In the genomic region with DNA sequence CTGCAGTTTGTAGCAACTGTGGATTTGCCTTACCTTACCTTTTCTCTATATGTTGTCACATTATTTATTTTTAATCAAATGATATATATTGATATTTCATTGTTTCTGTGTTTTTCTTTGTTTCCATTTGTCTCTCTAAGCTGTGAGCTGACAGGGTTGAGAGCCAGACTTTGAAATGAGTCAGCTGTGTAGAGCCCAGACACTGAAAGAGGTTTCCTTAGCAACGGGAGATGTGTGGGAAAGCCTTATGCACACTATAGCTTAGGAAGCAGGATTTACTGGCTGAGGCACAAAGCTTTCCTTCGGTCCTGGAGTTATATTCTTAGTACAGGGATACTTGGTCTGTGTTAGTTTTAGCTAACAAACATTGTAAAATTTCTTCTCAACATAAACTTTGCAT, we compare ENCODE assay signal across 14 cellular contexts.
A peak's percentile ranks its signal among the peaks of the same experiment; 100 is the strongest.
DNase-seq lines count a peak whose midpoint lies in the region; ATAC-seq and TF ChIP-seq lines count a peak whose summit lies in the region.
"Had no signal": no experiment of that assay in that cellular context is flagged by ENCODE, and none has a peak within 500 bp of the region (broad histone marks: within the 10 kb centered on the region; RNA-seq: fewer than 3 reads in every experiment).

No MANE protein-coding gene starts in this region.

- H3K27ac ChIP-seq in cardiac muscle cell (peak overlapping the region; percentile 4), thyroid gland (no peak overlapping the region)
- H3K27ac ChIP-seq: upper lobe of right lung had no signal

- DNase-seq in cardiac muscle cell (ENCODE audit: low read depth in 1 of 2, low spot score in 1 of 2) (peak in 1 of 2 donors; percentile 82), Right ventricle myocardium inferior (ENCODE audit: missing footprints) (no peak), middle frontal gyrus (ENCODE audit: extremely low spot score, low spot score) (peak; percentile 14), thyroid gland (no peak), GM13977 (ENCODE audit: low spot score) (no peak), epidermal melanocyte (ENCODE audit: insufficient read length, low spot score) (no peak)
- DNase-seq in activated CD4-positive, alpha-beta T cell treated with anti-CD3 and anti-CD28 coated beads for 36 hours: no peak
- DNase-seq: activated CD4-positive, alpha-beta memory T cell treated with anti-CD3 and anti-CD28 coated beads, Interleukin-2, amount 10 ng/mL, durations not matched to agents 7 days and 5 days; activated T-cell treated with anti-CD3 and anti-CD28 coated beads, Interleukin-2, amount 50 U/mL, for 48 hours; MV-4-11; stimulated activated naive CD4-positive, alpha-beta T cell treated with Interleukin-2 at 50 U/mL for 16 hours; upper lobe of right lung had no signal

- CTCF ChIA-PET in activated CD4-positive, alpha-beta T cell treated with anti-CD3 and anti-CD28 coated beads for 36 hours (lab: Charles Lee): no interaction called here

- H3K4me1 ChIP-seq in cardiac muscle cell (ENCODE audit: low read depth) (peaks cover 11% of the 10 kb centered on the region), thyroid gland (no peaks in the 10 kb centered on the region)
- H3K4me1 ChIP-seq: upper lobe of right lung had no signal

- intact Hi-C loops in Right ventricle myocardium inferior (cut with DNase I): no loop called here
- intact Hi-C loops in activated CD4-positive, alpha-beta T cell treated with anti-CD3 and anti-CD28 coated beads for 36 hours (cut with DNase I, micrococcal nuclease): no loop called here
- intact Hi-C loops in thyroid gland (cut with DNase I): no loop called here

- WGBS in thyroid gland, 2 donors: 2 to 8% methylated on average over 2 of the region's 2 CpGs

- peaks cover 30% of the 10 kb centered on the region for H3K4me1 Mint-ChIP-seq in brain
- no peaks in the 10 kb centered on the region for H3K4me1 Mint-ChIP-seq in activated CD4-positive, alpha-beta T cell treated with anti-CD3 and anti-CD28 coated beads for 36 hours
- H3K4me1 Mint-ChIP-seq: activated CD4-positive, alpha-beta memory T cell treated with anti-CD3 and anti-CD28 coated beads, Interleukin-2, amount 10 ng/mL, durations not matched to agents 7 days and 5 days had no signal

- H3K27me3 Mint-ChIP-seq in brain: no peaks in the 10 kb centered on the region
- H3K27me3 Mint-ChIP-seq in activated CD4-positive, alpha-beta T cell treated with anti-CD3 and anti-CD28 coated beads for 36 hours: no peaks in the 10 kb centered on the region
- H3K27me3 Mint-ChIP-seq: activated CD4-positive, alpha-beta memory T cell treated with anti-CD3 and anti-CD28 coated beads, Interleukin-2, amount 10 ng/mL, durations not matched to agents 7 days and 5 days had no signal

- peak overlapping the region; percentile 89 to 96 (median 92) for H3K27ac Mint-ChIP-seq in brain
- no peak overlapping the region for H3K27ac Mint-ChIP-seq in activated CD4-positive, alpha-beta T cell treated with anti-CD3 and anti-CD28 coated beads for 36 hours
- H3K27ac Mint-ChIP-seq: activated CD4-positive, alpha-beta memory T cell treated with anti-CD3 and anti-CD28 coated beads, Interleukin-2, amount 10 ng/mL, durations not matched to agents 7 days and 5 days had no signal

- no peak for TF ChIP-seq CTCF in cardiac muscle cell (IDR thresholded peaks at IDR 0.05; ENCODE audit: low read depth, low read length)
- TF ChIP-seq CTCF in brain (conservative IDR thresholded peaks at IDR 0.05): no peak
- no peak for TF ChIP-seq CTCF in thyroid gland (IDR thresholded peaks at IDR 0.05)
- TF ChIP-seq CTCF in GM13977 (IDR thresholded peaks at IDR 0.05; ENCODE audit: extremely low read depth, insufficient read depth, missing control alignments): no peak

- peaks cover 0 to 3% (median 0%) of the 10 kb centered on the region in 5 experiments for H3K9me3 Mint-ChIP-seq in brain
- no peaks in the 10 kb centered on the region for H3K9me3 Mint-ChIP-seq in activated CD4-positive, alpha-beta T cell treated with anti-CD3 and anti-CD28 coated beads for 36 hours (ENCODE audit: low read depth)
- H3K9me3 Mint-ChIP-seq: activated CD4-positive, alpha-beta memory T cell treated with anti-CD3 and anti-CD28 coated beads, Interleukin-2, amount 10 ng/mL, durations not matched to agents 7 days and 5 days had no signal

- H3K36me3 ChIP-seq in cardiac muscle cell: no peaks in the 10 kb centered on the region
- no peaks in the 10 kb centered on the region for H3K36me3 ChIP-seq in thyroid gland
- H3K36me3 ChIP-seq: upper lobe of right lung had no signal

- H3K27me3 ChIP-seq in cardiac muscle cell (no peaks in the 10 kb centered on the region), thyroid gland (no peaks in the 10 kb centered on the region)
- H3K27me3 ChIP-seq: upper lobe of right lung had no signal

- in situ Hi-C loops in GM13977 (cut with MboI; ENCODE audit: low pct_unique_long_range_greater_than_20kb, low sequenced_read_pairs, unreplicated experiment): no loop called here

- H3K4me3 ChIP-seq in cardiac muscle cell: no peak overlapping the region
- H3K4me3 ChIP-seq in thyroid gland (replicated peaks in 1 of 3): no peak overlapping the region
- H3K4me3 ChIP-seq: lung, upper lobe of right lung had no signal

- H3K4me3 Mint-ChIP-seq in brain: peak overlapping the region in 4 of 5 experiments; percentile 20 to 69 (median 60)
- no peak overlapping the region for H3K4me3 Mint-ChIP-seq in activated CD4-positive, alpha-beta T cell treated with anti-CD3 and anti-CD28 coated beads for 36 hours
- H3K4me3 Mint-ChIP-seq: activated CD4-positive, alpha-beta memory T cell treated with anti-CD3 and anti-CD28 coated beads, Interleukin-2, amount 10 ng/mL, durations not matched to agents 7 days and 5 days had no signal

- no peaks in the 10 kb centered on the region for H3K36me3 Mint-ChIP-seq in brain
- no peaks in the 10 kb centered on the region for H3K36me3 Mint-ChIP-seq in activated CD4-positive, alpha-beta T cell treated with anti-CD3 and anti-CD28 coated beads for 36 hours (ENCODE audit: low read depth)

- POLR2A ChIA-PET in activated CD4-positive, alpha-beta T cell treated with anti-CD3 and anti-CD28 coated beads for 36 hours (lab: Charles Lee): no interaction called here

- no peak for ATAC-seq in Right ventricle myocardium inferior
- no peak for ATAC-seq in activated CD4-positive, alpha-beta T cell treated with anti-CD3 and anti-CD28 coated beads for 36 hours
- ATAC-seq: upper lobe of right lung had no signal

- no peak for TF ChIP-seq POLR2A in thyroid gland (IDR thresholded peaks at IDR 0.05)

- H3K9me3 ChIP-seq in cardiac muscle cell (ENCODE audit: low read depth): no peaks in the 10 kb centered on the region
- no peaks in the 10 kb centered on the region for H3K9me3 ChIP-seq in thyroid gland
- H3K9me3 ChIP-seq: upper lobe of right lung had no signal
